9 cellular contexts compared by ENCODE assay signal in the genomic region with DNA sequence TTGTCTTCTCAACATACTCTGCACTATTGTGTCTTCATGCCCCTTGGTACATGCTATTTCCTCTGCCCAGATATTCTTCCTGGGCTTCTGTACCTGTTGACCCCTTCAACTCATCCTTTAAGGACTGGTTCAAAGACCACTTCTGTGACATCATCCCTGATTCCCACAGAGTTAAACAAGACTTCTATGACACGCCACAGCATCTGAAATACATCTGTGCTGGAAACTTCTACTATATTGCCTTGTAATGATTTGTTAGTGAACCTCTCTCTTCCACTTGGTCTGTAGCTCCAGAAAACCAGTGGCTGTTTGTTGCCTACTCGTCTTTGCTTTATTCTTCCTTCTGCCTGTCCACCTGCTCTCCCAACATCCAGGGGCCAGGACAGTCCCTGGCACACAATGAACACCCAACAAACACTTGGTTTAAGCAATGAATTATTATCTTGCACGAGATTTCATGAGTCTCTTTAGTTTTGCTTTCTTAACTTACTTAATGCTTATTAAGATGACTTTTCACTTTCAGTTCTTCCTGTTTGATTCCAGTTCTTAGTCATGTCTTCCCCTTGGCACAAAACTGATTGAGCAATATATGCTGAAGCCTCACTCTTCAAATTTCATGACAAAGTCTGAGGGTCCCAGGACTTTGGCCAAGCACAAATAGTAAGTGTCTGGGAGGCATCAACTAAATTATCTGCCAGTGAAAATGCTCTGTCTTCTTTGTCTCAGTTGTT.
DNase-seq lines count a peak whose midpoint lies in the region; ATAC-seq and TF ChIP-seq lines count a peak whose summit lies in the region.
"Had no signal": no experiment of that assay in that cellular context is flagged by ENCODE, and none has a peak within 500 bp of the region (broad histone marks: within the 10 kb centered on the region; RNA-seq: fewer than 3 reads in every experiment).

No MANE protein-coding gene starts in this region.

- H3K4me3 Mint-ChIP-seq in glutamatergic neuron (ENCODE audit: unreplicated experiment), result no peak overlapping the region
- H3K4me3 Mint-ChIP-seq: activated B cell treated with CpG ODN at 0.5 μM for 24 hours had no signal

- H3K27ac ChIP-seq in smooth muscle cell (ENCODE audit: low read depth), result peak overlapping the region; percentile 40

- H2AFZ ChIP-seq in smooth muscle cell (ENCODE audit: low read depth), result peak overlapping the region; percentile 59

- DNase-seq in astrocyte of the cerebellum (ENCODE audit: low read depth) (peak; percentile 36), smooth muscle cell (lab: John Stamatoyannopoulos, UW; ENCODE audit: unreplicated experiment) (no peak), NCI-H2107 treated with DMSO at 0.1 percent for 48 hours (lab: John Stamatoyannopoulos, UW; ENCODE audit: unreplicated experiment) (no peak), left colon (no peak), glutamatergic neuron (no peak), ACHN (no peak)
- DNase-seq: activated B cell treated with CpG ODN at 0.5 μM for 24 hours had no signal

- H3K4me3 ChIP-seq in astrocyte of the cerebellum (ENCODE audit: low read depth, low read length), result no peak overlapping the region
- H3K4me3 ChIP-seq in smooth muscle cell, result no peak overlapping the region

- H3F3A ChIP-seq in smooth muscle cell (ENCODE audit: low read depth), result no peaks in the 10 kb centered on the region

- H3K4me1 Mint-ChIP-seq in glutamatergic neuron (ENCODE audit: low read depth, unreplicated experiment), result no peaks in the 10 kb centered on the region
- H3K4me1 Mint-ChIP-seq: activated B cell treated with CpG ODN at 0.5 μM for 24 hours had no signal

- intact Hi-C loops in left colon (cut with DNase I, micrococcal nuclease), result no loop called here

- 74% methylated on average over 3 of the region's 3 CpGs for WGBS in smooth muscle cell (ENCODE audit: low lambda C conversion rate)

- H3K4me1 ChIP-seq in smooth muscle cell (ENCODE audit: low read depth), result peaks cover 14% of the 10 kb centered on the region

- no peaks in the 10 kb centered on the region for H3K27me3 Mint-ChIP-seq in glutamatergic neuron (ENCODE audit: unreplicated experiment)
- H3K27me3 Mint-ChIP-seq: activated B cell treated with CpG ODN at 0.5 μM for 24 hours had no signal

- no peaks in the 10 kb centered on the region for H3K36me3 ChIP-seq in smooth muscle cell (ENCODE audit: low read depth)

- no peaks in the 10 kb centered on the region for H3K79me2 ChIP-seq in smooth muscle cell (ENCODE audit: low read depth)

- peak overlapping the region; percentile 55 for H3K4me2 ChIP-seq in smooth muscle cell

- H3K9ac ChIP-seq in smooth muscle cell (ENCODE audit: low read depth), result peak overlapping the region; percentile 6

- TF ChIP-seq CTCF in astrocyte of the cerebellum (IDR thresholded peaks at IDR 0.05; ENCODE audit: low read depth, low read length, missing control alignments), result no peak
- no peak for TF ChIP-seq CTCF in smooth muscle cell (IDR thresholded peaks at IDR 0.05; ENCODE audit: borderline replicate concordance, insufficient read depth, poor library complexity, severe bottlenecking)
- TF ChIP-seq CTCF in glutamatergic neuron (IDR thresholded peaks at IDR 0.05; ENCODE audit: partially characterized antibody, unreplicated experiment), result no peak

- in situ Hi-C loops in astrocyte of the cerebellum (cut with HindIII; ENCODE audit: low sequenced_read_pairs) (no loop called here), ACHN (cut with HindIII; ENCODE audit: low pct_ligation_motif_present, low pct_unique_long_range_greater_than_20kb, low sequenced_read_pairs) (no loop called here)

- H3K9me3 Mint-ChIP-seq in glutamatergic neuron (ENCODE audit: unreplicated experiment), result peaks cover 2% of the 10 kb centered on the region
- H3K9me3 Mint-ChIP-seq: activated B cell treated with CpG ODN at 0.5 μM for 24 hours had no signal

- no peak overlapping the region for H3K27ac Mint-ChIP-seq in glutamatergic neuron (ENCODE audit: unreplicated experiment)
- H3K27ac Mint-ChIP-seq: activated B cell treated with CpG ODN at 0.5 μM for 24 hours had no signal

- H4K20me1 ChIP-seq in smooth muscle cell (ENCODE audit: low read depth), result no peaks in the 10 kb centered on the region

- no peaks in the 10 kb centered on the region for H3K27me3 ChIP-seq in smooth muscle cell (ENCODE audit: low read depth)

- H3K9me3 ChIP-seq in smooth muscle cell (replicated peaks; ENCODE audit: low read depth), result no peaks in the 10 kb centered on the region

- peak; percentile 94 for ATAC-seq in GM19455 (IDR thresholded peaks at IDR 0.05; ENCODE audit: unreplicated experiment)
- peak; percentile 96 for ATAC-seq in HG03103 (IDR thresholded peaks at IDR 0.05; ENCODE audit: low read depth, unreplicated experiment)
- no peak for ATAC-seq in left colon

- H3K36me3 Mint-ChIP-seq in glutamatergic neuron (ENCODE audit: unreplicated experiment), result no peaks in the 10 kb centered on the region
